In genomic region chr10:94093286-94093905, GRCh38 we compare ENCODE assay signal across 27 cellular contexts.
DNase-seq lines count a peak whose midpoint lies in the region; ATAC-seq, FAIRE-seq and TF ChIP-seq lines count a peak whose summit lies in the region.
"Had no signal": no experiment of that assay in that cellular context is flagged by ENCODE, and none has a peak within 500 bp of the region (broad histone marks: within the 10 kb centered on the region; RNA-seq: fewer than 3 reads in every experiment).

No MANE protein-coding gene starts in this region.

- no peak for TF ChIP-seq CTCF in SK-N-SH (IDR thresholded peaks at IDR 0.05)
- TF ChIP-seq CTCF in bronchial epithelial cell (IDR thresholded peaks at IDR 0.05; ENCODE audit: insufficient read depth, low read length, severe bottlenecking), result no peak
- TF ChIP-seq CTCF in upper lobe of right lung (IDR thresholded peaks at IDR 0.05), result no peak

- H3K9me2 ChIP-seq in SK-N-SH, result no peaks in the 10 kb centered on the region

- POLR2A ChIA-PET in SK-N-SH (lab: Yijun Ruan, JAX), result no interaction called here

- H3K9me3 ChIP-seq in SK-N-SH, result no peaks in the 10 kb centered on the region
- H3K9me3 ChIP-seq in upper lobe of right lung, result no peaks in the 10 kb centered on the region

- ATAC-seq in SK-N-SH treated with all-trans-retinoic acid at 6 μM for 48 hours, result peak; percentile 55
- no peak for ATAC-seq in upper lobe of right lung
- no peak for ATAC-seq in activated naive CD8-positive, alpha-beta T cell treated with anti-CD3 and anti-CD28 coated beads, Interleukin-2, amount 50 U/mL, for 24 hours
- ATAC-seq in GM21390 (IDR thresholded peaks at IDR 0.05; ENCODE audit: unreplicated experiment), result no peak
- ATAC-seq: activated naive CD4-positive, alpha-beta T cell treated with anti-CD3 and anti-CD28 coated beads, Interleukin-2, amount 50 U/mL, for 72 hours; activated T-helper 17 cell treated with anti-CD3 and anti-CD28 coated beads, Interleukin-2, amount 50 U/mL, for 72 hours; stimulated activated naive CD8-positive, alpha-beta T cell treated with anti-CD3 and anti-CD28 coated beads, Interleukin-15, Interleukin-2, amounts not matched to agents 100 U/mL and 50 U/mL, for 24 hours; T-helper 17 cell had no signal

- peaks cover 6% of the 10 kb centered on the region in 2 experiments; a peak in 2 of 4 replicates for H3K4me1 ChIP-seq in SK-N-SH (ENCODE audit: control insufficient read depth in 1 of 2, insufficient read depth in 2 of 2, low read depth in 1 of 2, low read length in 1 of 2)
- H3K4me1 ChIP-seq in upper lobe of right lung, result peaks cover 4% of the 10 kb centered on the region

- H3K27ac Mint-ChIP-seq in activated naive CD8-positive, alpha-beta T cell treated with anti-CD3 and anti-CD28 coated beads, Interleukin-2, amount 50 U/mL, for 24 hours, result no peak overlapping the region
- H3K27ac Mint-ChIP-seq: activated CD4-positive, alpha-beta memory T cell treated with anti-CD3 and anti-CD28 coated beads, Interleukin-2, amount 10 ng/mL, durations not matched to agents 7 days and 5 days; activated T-helper 17 cell treated with anti-CD3 and anti-CD28 coated beads, Interleukin-2, amount 50 U/mL, for 72 hours; CD4-positive, alpha-beta T cell; IgD-negative memory B cell; progenitor cell of endocrine pancreas; T-helper 17 cell had no signal

- H3F3A ChIP-seq in SK-N-SH (replicated peaks; ENCODE audit: insufficient read depth), result peaks cover 3% of the 10 kb centered on the region

- no peak overlapping the region for H3K9ac ChIP-seq in SK-N-SH

- CTCF ChIA-PET in SK-N-SH (lab: Yijun Ruan, JAX), result interaction anchor here (1.0 to 1.7 kb wide), 3 partner anchors 17 to 270 kb away, joined by 3 to 4 read pairs (median 3); no protein-coding TSS in a partner anchor

- no peak overlapping the region for H3K4me3 Mint-ChIP-seq in activated naive CD8-positive, alpha-beta T cell treated with anti-CD3 and anti-CD28 coated beads, Interleukin-2, amount 50 U/mL, for 24 hours
- H3K4me3 Mint-ChIP-seq: activated CD4-positive, alpha-beta memory T cell treated with anti-CD3 and anti-CD28 coated beads, Interleukin-2, amount 10 ng/mL, durations not matched to agents 7 days and 5 days; activated T-helper 17 cell treated with anti-CD3 and anti-CD28 coated beads, Interleukin-2, amount 50 U/mL, for 72 hours; CD4-positive, alpha-beta T cell; IgD-negative memory B cell; T-helper 17 cell had no signal

- no peak overlapping the region for H2AFZ ChIP-seq in SK-N-SH (ENCODE audit: low read depth)

- H3K79me2 ChIP-seq in SK-N-SH (ENCODE audit: insufficient read depth), result no peaks in the 10 kb centered on the region

- no peak for TF ChIP-seq EP300 in SK-N-SH (IDR thresholded peaks at IDR 0.05; ENCODE audit: borderline replicate concordance in 1 of 2, low read depth in 1 of 2, low read length in 1 of 2)

- intact Hi-C loops in upper lobe of right lung (cut with DNase I), result no loop called here

- H3K9me3 Mint-ChIP-seq in activated naive CD8-positive, alpha-beta T cell treated with anti-CD3 and anti-CD28 coated beads, Interleukin-2, amount 50 U/mL, for 24 hours, result no peaks in the 10 kb centered on the region
- H3K9me3 Mint-ChIP-seq: activated CD4-positive, alpha-beta memory T cell treated with anti-CD3 and anti-CD28 coated beads, Interleukin-2, amount 10 ng/mL, durations not matched to agents 7 days and 5 days; activated naive CD4-positive, alpha-beta T cell treated with anti-CD3 and anti-CD28 coated beads, Interleukin-2, amount 50 U/mL, for 72 hours; activated T-helper 17 cell treated with anti-CD3 and anti-CD28 coated beads, Interleukin-2, amount 50 U/mL, for 72 hours; CD4-positive, alpha-beta T cell; IgD-negative memory B cell had no signal

- no peak for TF ChIP-seq RAD21 in SK-N-SH (IDR thresholded peaks at IDR 0.05; ENCODE audit: low read length)

- H3K4me1 Mint-ChIP-seq in activated naive CD8-positive, alpha-beta T cell treated with anti-CD3 and anti-CD28 coated beads, Interleukin-2, amount 50 U/mL, for 24 hours, result no peaks in the 10 kb centered on the region
- H3K4me1 Mint-ChIP-seq: activated CD4-positive, alpha-beta memory T cell treated with anti-CD3 and anti-CD28 coated beads, Interleukin-2, amount 10 ng/mL, durations not matched to agents 7 days and 5 days; activated T-helper 17 cell treated with anti-CD3 and anti-CD28 coated beads, Interleukin-2, amount 50 U/mL, for 72 hours had no signal

- H3K4me3 ChIP-seq in SK-N-SH (ENCODE audit: low read depth in 2 of 2, low read length in 1 of 2), result no peak overlapping the region
- H3K4me3 ChIP-seq in bronchial epithelial cell (ENCODE audit: low read depth, low read length), result no peak overlapping the region
- H3K4me3 ChIP-seq in upper lobe of right lung, result no peak overlapping the region

- peaks cover 7% of the 10 kb centered on the region for H3K27me3 Mint-ChIP-seq in activated naive CD8-positive, alpha-beta T cell treated with anti-CD3 and anti-CD28 coated beads, Interleukin-2, amount 50 U/mL, for 24 hours

- DNase-seq in SK-N-SH (no peak), bronchial epithelial cell (ENCODE audit: low read depth) (peak; percentile 39), hepatic stellate cell (ENCODE audit: low spot score) (peak; percentile 20), upper lobe of right lung (no peak), NCI-H2171 treated with DMSO at 0.1 percent for 48 hours (lab: John Stamatoyannopoulos, UW) (no peak)
- DNase-seq in activated naive CD8-positive, alpha-beta T cell treated with anti-CD3 and anti-CD28 coated beads, Interleukin-2, amount 50 U/mL, for 24 hours, result no peak
- DNase-seq: 8988T; activated CD4-positive, alpha-beta memory T cell treated with anti-CD3 and anti-CD28 coated beads, Interleukin-2, amount 10 ng/mL, durations not matched to agents 7 days and 5 days; activated CD4-positive, alpha-beta T cell treated with anti-CD3 and anti-CD28 coated beads for 1 hour; activated CD8-positive, alpha-beta memory T cell treated with anti-CD3 and anti-CD28 coated beads, Interleukin-2, amount 50 U/mL, for 48 hours; AML-193; CD4-positive, alpha-beta T cell; head of caudate nucleus; NCI-H2029 treated with DMSO at 0.1 percent for 48 hours; NCI-H345; NCI-H748 treated with DMSO at 0.1 percent for 48 hours; stimulated activated naive CD8-positive, alpha-beta T cell treated with anti-CD3 and anti-CD28 coated beads, Interleukin-15, Interleukin-2, amounts not matched to agents 100 U/mL and 50 U/mL, for 24 hours; T-helper 17 cell had no signal

- H3K36me3 ChIP-seq in SK-N-SH (replicated peaks in 1 of 2; ENCODE audit: control insufficient read depth in 1 of 2, insufficient read depth in 2 of 2, low read length in 1 of 2), result no peaks in the 10 kb centered on the region
- no peaks in the 10 kb centered on the region for H3K36me3 ChIP-seq in bronchial epithelial cell (ENCODE audit: control insufficient read depth, insufficient read depth, low read length)
- H3K36me3 ChIP-seq in upper lobe of right lung, result no peaks in the 10 kb centered on the region

- H3K4me2 ChIP-seq in SK-N-SH, result no peak overlapping the region

- H3K27me3 ChIP-seq in SK-N-SH (ENCODE audit: insufficient read depth) (no peaks in the 10 kb centered on the region), bronchial epithelial cell (ENCODE audit: control insufficient read depth, insufficient read depth, low read length) (no peaks in the 10 kb centered on the region), upper lobe of right lung (no peaks in the 10 kb centered on the region)

- H4K20me1 ChIP-seq in SK-N-SH (ENCODE audit: insufficient read depth), result no peaks in the 10 kb centered on the region

- no peaks in the 10 kb centered on the region for H3K36me3 Mint-ChIP-seq in activated naive CD8-positive, alpha-beta T cell treated with anti-CD3 and anti-CD28 coated beads, Interleukin-2, amount 50 U/mL, for 24 hours (ENCODE audit: low read depth)
- H3K36me3 Mint-ChIP-seq: activated naive CD4-positive, alpha-beta T cell treated with anti-CD3 and anti-CD28 coated beads, Interleukin-2, amount 50 U/mL, for 72 hours had no signal

- 50% methylated on average over 2 of the region's 2 CpGs for WGBS in SK-N-SH (ENCODE audit: low lambda C conversion rate)

- FAIRE-seq in bronchial epithelial cell (lab: Jason Lieb, UNC), result no peak
- FAIRE-seq: endothelial cell of umbilical vein, GM12891 had no signal

- H3K27ac ChIP-seq in SK-N-SH (ENCODE audit: low read depth in 2 of 2, low read length in 1 of 2), result no peak overlapping the region
- peak overlapping the region; percentile 21 for H3K27ac ChIP-seq in upper lobe of right lung
- H3K27ac ChIP-seq: RWPE1 had no signal

TF ChIP-seq in SK-N-SH treated with all-trans-retinoic acid at 6 μM for 48 hours, 23 proteins besides CTCF, POLR2A, EP300 and RAD21:
- TF ChIP-seq CSDC2 (CRISPR knock-in tag; IDR thresholded peaks at IDR 0.05) (no peak), GLIS3 (CRISPR knock-in tag; IDR thresholded peaks at IDR 0.05) (no peak), ISL1 (CRISPR knock-in tag; IDR thresholded peaks at IDR 0.05) (peak; percentile 59)

TF ChIP-seq in SK-N-SH, 30 proteins besides CTCF, POLR2A, EP300 and RAD21 (continues in another document):
- no peak for TF ChIP-seq SMC3 (IDR thresholded peaks at IDR 0.05; ENCODE audit: low read depth, low read length)
- TF ChIP-seq CHD2 (IDR thresholded peaks at IDR 0.05; ENCODE audit: low read length, partially characterized antibody), result no peak
- TF ChIP-seq, protein P1, sequence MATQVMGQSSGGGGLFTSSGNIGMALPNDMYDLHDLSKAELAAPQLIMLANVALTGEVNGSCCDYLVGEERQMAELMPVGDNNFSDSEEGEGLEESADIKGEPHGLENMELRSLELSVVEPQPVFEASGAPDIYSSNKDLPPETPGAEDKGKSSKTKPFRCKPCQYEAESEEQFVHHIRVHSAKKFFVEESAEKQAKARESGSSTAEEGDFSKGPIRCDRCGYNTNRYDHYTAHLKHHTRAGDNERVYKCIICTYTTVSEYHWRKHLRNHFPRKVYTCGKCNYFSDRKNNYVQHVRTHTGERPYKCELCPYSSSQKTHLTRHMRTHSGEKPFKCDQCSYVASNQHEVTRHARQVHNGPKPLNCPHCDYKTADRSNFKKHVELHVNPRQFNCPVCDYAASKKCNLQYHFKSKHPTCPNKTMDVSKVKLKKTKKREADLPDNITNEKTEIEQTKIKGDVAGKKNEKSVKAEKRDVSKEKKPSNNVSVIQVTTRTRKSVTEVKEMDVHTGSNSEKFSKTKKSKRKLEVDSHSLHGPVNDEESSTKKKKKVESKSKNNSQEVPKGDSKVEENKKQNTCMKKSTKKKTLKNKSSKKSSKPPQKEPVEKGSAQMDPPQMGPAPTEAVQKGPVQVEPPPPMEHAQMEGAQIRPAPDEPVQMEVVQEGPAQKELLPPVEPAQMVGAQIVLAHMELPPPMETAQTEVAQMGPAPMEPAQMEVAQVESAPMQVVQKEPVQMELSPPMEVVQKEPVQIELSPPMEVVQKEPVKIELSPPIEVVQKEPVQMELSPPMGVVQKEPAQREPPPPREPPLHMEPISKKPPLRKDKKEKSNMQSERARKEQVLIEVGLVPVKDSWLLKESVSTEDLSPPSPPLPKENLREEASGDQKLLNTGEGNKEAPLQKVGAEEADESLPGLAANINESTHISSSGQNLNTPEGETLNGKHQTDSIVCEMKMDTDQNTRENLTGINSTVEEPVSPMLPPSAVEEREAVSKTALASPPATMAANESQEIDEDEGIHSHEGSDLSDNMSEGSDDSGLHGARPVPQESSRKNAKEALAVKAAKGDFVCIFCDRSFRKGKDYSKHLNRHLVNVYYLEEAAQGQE (IDR thresholded peaks at IDR 0.05; ENCODE audit: low read depth, low read length), result no peak
- TF ChIP-seq EZH2phosphoT487 (IDR thresholded peaks at IDR 0.05; ENCODE audit: borderline replicate concordance, low read depth), result no peak
- no peak for TF ChIP-seq ELF1 (IDR thresholded peaks at IDR 0.05)

Comparison
In these comparisons a context has a peak if more than half of its experiments do, and no peak if none do; other contexts are left out.
1. DNase-seq: peak in bronchial epithelial cell (single experiment) and hepatic stellate cell (single experiment); none in SK-N-SH (single experiment), upper lobe of right lung (single experiment), NCI-H2171 treated with DMSO at 0.1 percent for 48 hours (single experiment) and activated naive CD8-positive, alpha-beta T cell treated with anti-CD3 and anti-CD28 coated beads, Interleukin-2, amount 50 U/mL, for 24 hours (single experiment).